Comparison of ENCODE assay signal across 13 cellular contexts in the genomic region with DNA sequence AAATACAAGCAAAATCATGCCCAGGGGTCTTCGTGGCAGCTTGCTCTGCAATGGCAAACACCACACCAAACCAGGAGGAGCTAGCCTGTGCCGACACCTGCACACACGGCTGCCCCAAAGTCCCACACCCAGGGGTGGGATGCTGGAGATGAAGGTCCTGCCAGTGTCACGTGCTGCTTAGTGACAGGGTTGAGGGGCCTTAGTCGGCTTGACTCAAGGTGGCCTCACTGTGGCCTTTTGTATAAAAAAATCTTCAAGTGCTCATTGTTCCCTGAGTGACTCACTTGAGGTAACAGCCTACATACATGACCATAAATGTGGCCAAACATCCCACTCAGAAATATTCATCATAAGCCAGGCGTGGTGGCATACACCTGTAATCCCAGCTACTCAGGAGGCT. TPM values are rescaled to one million over a fixed set of nuclear protein-coding genes. Genes with fewer than 3 reads are reported as not detected.
DNase-seq lines count a peak whose midpoint lies in the region; ATAC-seq, FAIRE-seq and TF ChIP-seq lines count a peak whose summit lies in the region.
"Had no signal": no experiment of that assay in that cellular context is flagged by ENCODE, and none has a peak within 500 bp of the region (broad histone marks: within the 10 kb centered on the region; RNA-seq: fewer than 3 reads in every experiment).

No MANE protein-coding gene starts in this region.

- ATAC-seq in GM19328 (IDR thresholded peaks at IDR 0.05; ENCODE audit: unreplicated experiment), result no peak

- H3K4me3 ChIP-seq in bronchial epithelial cell (ENCODE audit: low read depth, low read length), result no peak overlapping the region
- H3K4me3 ChIP-seq: right atrium auricular region, tibial artery had no signal

- H3K27me3 ChIP-seq in bronchial epithelial cell (ENCODE audit: control insufficient read depth, insufficient read depth, low read length), result no peaks in the 10 kb centered on the region
- H3K27me3 ChIP-seq: right atrium auricular region, tibial artery had no signal

- DNase-seq in MV-4-11 (lab: John Stamatoyannopoulos, UW) (peak; percentile 10), bronchial epithelial cell (ENCODE audit: low read depth) (peak; percentile 45), glomerular visceral epithelial cell (ENCODE audit: extremely low spot score) (no peak), NCI-H748 (lab: John Stamatoyannopoulos, UW; ENCODE audit: unreplicated experiment) (no peak)
- DNase-seq: activated naive CD8-positive, alpha-beta T cell treated with anti-CD3 and anti-CD28 coated beads, Interleukin-2, amount 10 ng/mL, durations not matched to agents 7 days and 5 days; caudate nucleus; DMS153; tibial artery had no signal

- FAIRE-seq in bronchial epithelial cell (lab: Jason Lieb, UNC), result peak; percentile 13
- FAIRE-seq: frontal cortex, H1 had no signal

- H3K36me3 ChIP-seq in bronchial epithelial cell (ENCODE audit: control insufficient read depth, insufficient read depth, low read length), result peaks cover 9% of the 10 kb centered on the region

- TF ChIP-seq CTCF in GM12872 (IDR thresholded peaks at IDR 0.05; ENCODE audit: insufficient read depth, low read depth, low read length) (0 out of 3 replicates have a peak, but pooled peaks have one; percentile 4), bronchial epithelial cell (IDR thresholded peaks at IDR 0.05; ENCODE audit: insufficient read depth, low read length, severe bottlenecking) (no peak)

RNA-seq across cellular contexts. Expression of a gene that starts 7.3 kb away (rescaled TPM):
- total RNA-seq in bronchial epithelial cell, result 13.2 and 21.1 TPM in 2 replicates

RNA-seq across cellular contexts. Expression of a gene that starts 11.1 kb away (rescaled TPM):
- 10.5 and 14.6 TPM in 2 replicates for total RNA-seq in bronchial epithelial cell

RNA-seq across cellular contexts. Expression of a gene that starts 15.2 kb away (rescaled TPM):
- total RNA-seq in bronchial epithelial cell, result 27.4 and 31.7 TPM in 2 replicates

RNA-seq across cellular contexts. Expression of a gene that starts 34.3 kb away (rescaled TPM):
- 17.9 and 20.2 TPM in 2 replicates for total RNA-seq in bronchial epithelial cell

RNA-seq across cellular contexts. Expression of a gene that starts 45.2 kb away (rescaled TPM):
- 4.7 and 17.0 TPM in 2 replicates for total RNA-seq in bronchial epithelial cell

Comparison
In these comparisons a context has a peak if more than half of its experiments do, and no peak if none do; other contexts are left out.
1. DNase-seq: peak in MV-4-11 (single experiment) and bronchial epithelial cell (single experiment); none in glomerular visceral epithelial cell (single experiment) and NCI-H748 (single experiment).